ENCODE assay signal across 20 cellular contexts in the genomic region with DNA sequence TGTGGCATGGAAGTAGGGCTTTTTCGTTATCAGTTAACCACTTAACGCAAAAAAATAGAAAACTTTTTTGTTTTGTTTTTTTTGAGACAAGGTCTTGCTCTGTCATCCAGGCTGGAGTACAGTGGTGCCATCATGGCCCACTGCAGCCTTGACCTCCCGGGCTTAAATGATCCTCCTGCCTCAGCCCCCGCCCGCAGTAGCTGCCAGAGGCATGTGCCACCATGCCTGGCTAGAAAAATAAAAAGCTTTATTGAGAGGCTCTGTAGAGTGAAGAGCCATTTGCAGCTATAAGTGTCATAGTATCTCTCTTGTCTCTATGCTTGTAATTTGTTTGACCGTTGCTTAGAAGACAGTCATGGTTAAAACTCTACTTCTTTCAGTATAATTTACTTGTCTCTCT. TPM values are rescaled to one million over a fixed set of nuclear protein-coding genes. Genes with fewer than 3 reads are reported as not detected.
DNase-seq lines count a peak whose midpoint lies in the region; ATAC-seq and TF ChIP-seq lines count a peak whose summit lies in the region.
"Had no signal": no experiment of that assay in that cellular context is flagged by ENCODE, and none has a peak within 500 bp of the region (broad histone marks: within the 10 kb centered on the region; RNA-seq: fewer than 3 reads in every experiment).

No MANE protein-coding gene starts in this region.

- peak overlapping the region; percentile 89 for H3K27ac Mint-ChIP-seq in activated T-cell treated with anti-CD3 and anti-CD28 coated beads, Interleukin-2, amount 50 U/mL, for 24 hours
- H3K27ac Mint-ChIP-seq in H9 = peak overlapping the region; percentile 31 to 79 (median 70); a peak in 2 of 7 replicates
- H3K27ac Mint-ChIP-seq in central memory CD8-positive, alpha-beta T cell (ENCODE audit: low read depth) = peak overlapping the region; percentile 59
- peak overlapping the region; percentile 0 to 58 for H3K27ac Mint-ChIP-seq in natural killer cell treated with Interleukin-12 subunit alpha and Interleukin-12 subunit beta and Interleukin-15 and Interleukin-18, amount 100 ng/mL, for 72 hours
- H3K27ac Mint-ChIP-seq: activated naive CD8-positive, alpha-beta T cell treated with anti-CD3 and anti-CD28 coated beads, Interleukin-2, amount 10 ng/mL, durations not matched to agents 7 days and 5 days; nephron had no signal

- H3K9ac ChIP-seq in H9 (ENCODE audit: extremely low read depth, insufficient read length, low read length) = no peak overlapping the region

- H3K4me1 Mint-ChIP-seq in activated T-cell treated with anti-CD3 and anti-CD28 coated beads, Interleukin-2, amount 50 U/mL, for 24 hours (ENCODE audit: low read depth) = peaks cover 85% of the 10 kb centered on the region
- H3K4me1 Mint-ChIP-seq in H9 = peaks cover 32 to 38% of the 10 kb centered on the region in 2 experiments
- peaks cover 71% of the 10 kb centered on the region for H3K4me1 Mint-ChIP-seq in central memory CD8-positive, alpha-beta T cell
- peaks cover 46 to 59% of the 10 kb centered on the region in 2 donors for H3K4me1 Mint-ChIP-seq in natural killer cell treated with Interleukin-12 subunit alpha and Interleukin-12 subunit beta and Interleukin-15 and Interleukin-18, amount 100 ng/mL, for 72 hours (ENCODE audit: low read depth in 2 of 2)

- no peak overlapping the region for H3T11ph ChIP-seq in H9 (ENCODE audit: low read length)

- H4K91ac ChIP-seq in H9 (ENCODE audit: insufficient read length, low read depth, low read length) = no peak overlapping the region

- H2BK12ac ChIP-seq in H9 (ENCODE audit: insufficient read length, low read depth, low read length) = no peak overlapping the region

- no peak overlapping the region for H3K27ac ChIP-seq in H9 (ENCODE audit: insufficient read length, low read depth, low read length)
- H3K27ac ChIP-seq: gastrocnemius medialis had no signal

- no peak for DNase-seq in activated T-cell treated with anti-CD3 and anti-CD28 coated beads, Interleukin-2, amount 50 U/mL, for 24 hours
- no peak for DNase-seq in activated T-cell treated with anti-CD3 and anti-CD28 coated beads, Interleukin-2, amount 50 U/mL, for 1 hour
- no peak for DNase-seq in H9
- DNase-seq in central memory CD8-positive, alpha-beta T cell (ENCODE audit: low spot score in 2 of 2) = no peak
- DNase-seq in natural killer cell treated with Interleukin-12 subunit alpha and Interleukin-12 subunit beta and Interleukin-15 and Interleukin-18, amount 100 ng/mL, for 72 hours (ENCODE audit: low spot score) = no peak
- DNase-seq in foreskin fibroblast = no peak
- DNase-seq in SW 1271 (lab: John Stamatoyannopoulos, UW) = no peak
- DNase-seq: activated CD4-positive, alpha-beta T cell treated with anti-CD3 and anti-CD28 coated beads for 48 hours; activated naive CD8-positive, alpha-beta T cell treated with anti-CD3 and anti-CD28 coated beads, Interleukin-2, amount 10 ng/mL, durations not matched to agents 7 days and 5 days; effector CD8-positive, alpha-beta T cell; gastrocnemius medialis; GDM1; hippocampal formation; KBM-7; NCI-H146; NCI-H524 treated with DMSO at 0.1 percent for 48 hours; stimulated activated CD8-positive, alpha-beta memory T cell treated with anti-CD3 and anti-CD28 coated beads, Interleukin-4, amount 100 ng/mL, for 48 hours had no signal

- no peak for ATAC-seq in central memory CD8-positive, alpha-beta T cell (replicated peaks; ENCODE audit: extremely low read depth, poor library complexity, severe bottlenecking)
- no peak for ATAC-seq in natural killer cell treated with Interleukin-12 subunit alpha and Interleukin-12 subunit beta and Interleukin-15 and Interleukin-18, amount 100 ng/mL, for 72 hours
- ATAC-seq in HG02840 (IDR thresholded peaks at IDR 0.05; ENCODE audit: low FRiP score, unreplicated experiment) = no peak
- ATAC-seq: gastrocnemius medialis had no signal

- H3K56ac ChIP-seq in H9 (ENCODE audit: insufficient read length, low read depth, low read length) = no peak overlapping the region

- H3K23ac ChIP-seq in H9 (ENCODE audit: insufficient read length, low read depth, low read length) = no peak overlapping the region

- H3K4me1 ChIP-seq in H9 (ENCODE audit: insufficient read depth, low read length) = no peaks in the 10 kb centered on the region

- no peak overlapping the region for H4K5ac ChIP-seq in H9 (ENCODE audit: insufficient read length, low read depth, low read length)

- H3K14ac ChIP-seq in H9 (ENCODE audit: insufficient read depth, low read length) = no peak overlapping the region

- H2AFZ ChIP-seq in H9 (ENCODE audit: low read length) = no peak overlapping the region

- no peak overlapping the region for H3K4me3 ChIP-seq in foreskin fibroblast (ENCODE audit: low read depth in 1 of 2, low read length in 2 of 2)
- H3K4me3 ChIP-seq: gastrocnemius medialis had no signal

- no peak overlapping the region for H3K18ac ChIP-seq in H9 (ENCODE audit: insufficient read length, low read depth, low read length)

- no peak overlapping the region for H3K4ac ChIP-seq in H9 (ENCODE audit: low read depth, low read length)

- H3K79me2 ChIP-seq in H9 (ENCODE audit: insufficient read depth, low read length) = peaks cover 78% of the 10 kb centered on the region

- H4K8ac ChIP-seq in H9 (replicated peaks; ENCODE audit: insufficient read length, low read depth, low read length) = no peak overlapping the region

- no peak overlapping the region for H2BK15ac ChIP-seq in H9 (ENCODE audit: low read depth, low read length)

- H3K4me3 Mint-ChIP-seq in activated T-cell treated with anti-CD3 and anti-CD28 coated beads, Interleukin-2, amount 50 U/mL, for 24 hours = no peak overlapping the region
- H3K4me3 Mint-ChIP-seq in H9 = no peak overlapping the region
- no peak overlapping the region for H3K4me3 Mint-ChIP-seq in central memory CD8-positive, alpha-beta T cell
- H3K4me3 Mint-ChIP-seq in natural killer cell treated with Interleukin-12 subunit alpha and Interleukin-12 subunit beta and Interleukin-15 and Interleukin-18, amount 100 ng/mL, for 72 hours = no peak overlapping the region
- H3K4me3 Mint-ChIP-seq: activated naive CD8-positive, alpha-beta T cell treated with anti-CD3 and anti-CD28 coated beads, Interleukin-2, amount 10 ng/mL, durations not matched to agents 7 days and 5 days; mesothelial cell of epicardium; nephron had no signal

- no peak overlapping the region for H3K4me2 ChIP-seq in H9 (ENCODE audit: insufficient read depth, insufficient read length, low read length)

- no peaks in the 10 kb centered on the region for H3K9me3 ChIP-seq in H9 (ENCODE audit: control insufficient read depth, low read depth, low read length)
- H3K9me3 ChIP-seq: gastrocnemius medialis had no signal

- H3K79me1 ChIP-seq in H9 (ENCODE audit: insufficient read depth, low read depth, low read length, poor library complexity, severe bottlenecking) = peaks cover 10% of the 10 kb centered on the region

- no peaks in the 10 kb centered on the region for H3K27me3 Mint-ChIP-seq in activated T-cell treated with anti-CD3 and anti-CD28 coated beads, Interleukin-2, amount 50 U/mL, for 24 hours
- no peaks in the 10 kb centered on the region for H3K27me3 Mint-ChIP-seq in H9 (ENCODE audit: low read depth)
- H3K27me3 Mint-ChIP-seq in central memory CD8-positive, alpha-beta T cell = no peaks in the 10 kb centered on the region
- H3K27me3 Mint-ChIP-seq in natural killer cell treated with Interleukin-12 subunit alpha and Interleukin-12 subunit beta and Interleukin-15 and Interleukin-18, amount 100 ng/mL, for 72 hours = no peaks in the 10 kb centered on the region
- H3K27me3 Mint-ChIP-seq: activated naive CD8-positive, alpha-beta T cell treated with anti-CD3 and anti-CD28 coated beads, Interleukin-2, amount 10 ng/mL, durations not matched to agents 7 days and 5 days had no signal

- TF ChIP-seq CTCF in H9 (conservative IDR thresholded peaks at IDR 0.05) (no peak), foreskin fibroblast (IDR thresholded peaks at IDR 0.05; ENCODE audit: low read depth, low read length) (no peak)

- no peak overlapping the region for H2BK5ac ChIP-seq in H9 (ENCODE audit: insufficient read length, low read length)

- H2BK120ac ChIP-seq in H9 (ENCODE audit: low read depth, low read length, poor library complexity, severe bottlenecking) = no peak overlapping the region

- H2AK5ac ChIP-seq in H9 (ENCODE audit: insufficient read length, low read length) = no peak overlapping the region

- no CpG with 5 or more reads among the region's 6 CpGs for WGBS in H9 (ENCODE audit: extremely low coverage, insufficient read length, low lambda C conversion rate)

- no peaks in the 10 kb centered on the region for H3K9me3 Mint-ChIP-seq in activated T-cell treated with anti-CD3 and anti-CD28 coated beads, Interleukin-2, amount 50 U/mL, for 24 hours
- H3K9me3 Mint-ChIP-seq in H9 = no peaks in the 10 kb centered on the region
- no peaks in the 10 kb centered on the region for H3K9me3 Mint-ChIP-seq in central memory CD8-positive, alpha-beta T cell
- no peaks in the 10 kb centered on the region for H3K9me3 Mint-ChIP-seq in natural killer cell treated with Interleukin-12 subunit alpha and Interleukin-12 subunit beta and Interleukin-15 and Interleukin-18, amount 100 ng/mL, for 72 hours
- H3K9me3 Mint-ChIP-seq: activated naive CD8-positive, alpha-beta T cell treated with anti-CD3 and anti-CD28 coated beads, Interleukin-2, amount 10 ng/mL, durations not matched to agents 7 days and 5 days; nephron had no signal

- H2BK20ac ChIP-seq in H9 (ENCODE audit: low read depth, low read length, poor library complexity, severe bottlenecking) = no peak overlapping the region

- no peaks in the 10 kb centered on the region for H3K27me3 ChIP-seq in H9 (ENCODE audit: insufficient read depth, low read length)
- H3K27me3 ChIP-seq: gastrocnemius medialis had no signal

- no peaks in the 10 kb centered on the region for H4K20me1 ChIP-seq in H9 (ENCODE audit: control insufficient read depth, insufficient read depth, insufficient read length)

- peaks cover 91% of the 10 kb centered on the region for H3K36me3 Mint-ChIP-seq in activated T-cell treated with anti-CD3 and anti-CD28 coated beads, Interleukin-2, amount 50 U/mL, for 24 hours (ENCODE audit: low read depth)
- peaks cover 17 to 46% (median 36%) of the 10 kb centered on the region in 3 experiments for H3K36me3 Mint-ChIP-seq in H9 (ENCODE audit: insufficient read depth in 1 of 3, low read depth in 3 of 3)
- H3K36me3 Mint-ChIP-seq in central memory CD8-positive, alpha-beta T cell (ENCODE audit: insufficient read depth) = peaks cover 40% of the 10 kb centered on the region
- H3K36me3 Mint-ChIP-seq in natural killer cell treated with Interleukin-12 subunit alpha and Interleukin-12 subunit beta and Interleukin-15 and Interleukin-18, amount 100 ng/mL, for 72 hours = peaks cover 12% of the 10 kb centered on the region

- H3K23me2 ChIP-seq in H9 (ENCODE audit: insufficient read length, low read depth, low read length, poor library complexity, severe bottlenecking) = no peaks in the 10 kb centered on the region

RNA-seq across cellular contexts. Expression of a gene that starts 13.5 kb away (rescaled TPM):
- 123 and 132 TPM in 2 replicates for total RNA-seq in H9 (2021)
- total RNA-seq in natural killer cell treated with Interleukin-12 subunit alpha and Interleukin-12 subunit beta and Interleukin-15 and Interleukin-18, amount 100 ng/mL, for 72 hours = 100 to 1,000 TPM; 126 to 128 TPM

RNA-seq across cellular contexts. Expression of a gene that starts 51.3 kb away (rescaled TPM):
- total RNA-seq in H9 (2021) = 4.4 and 6.1 TPM in 2 replicates
- 10 to 100 TPM; 10.3 to 15.5 TPM for total RNA-seq in natural killer cell treated with Interleukin-12 subunit alpha and Interleukin-12 subunit beta and Interleukin-15 and Interleukin-18, amount 100 ng/mL, for 72 hours

Comparison
In these comparisons a context has a peak if more than half of its experiments do, and no peak if none do; other contexts are left out.
1. H3K27ac Mint-ChIP-seq: peak in every context shown above with its lines; median percentile 89 in activated T-cell treated with anti-CD3 and anti-CD28 coated beads, Interleukin-2, amount 50 U/mL, for 24 hours; 70 in H9; 59 in central memory CD8-positive, alpha-beta T cell; 29 in natural killer cell treated with Interleukin-12 subunit alpha and Interleukin-12 subunit beta and Interleukin-15 and Interleukin-18, amount 100 ng/mL, for 72 hours.